ENCODE assay signal across 25 cellular contexts in genomic region chr4:137226221-137226620, GRCh38.
"Had no signal": no experiment of that assay in that cellular context is flagged by ENCODE, and none has a peak within 500 bp of the region (broad histone marks: within the 10 kb centered on the region; RNA-seq: fewer than 3 reads in every experiment).

No MANE protein-coding gene starts in this region.

- H3K9me3 Mint-ChIP-seq: type B pancreatic cell had no signal

- DNase-seq: activated CD4-positive, alpha-beta T cell treated with anti-CD3 and anti-CD28 coated beads for 36 hours; activated CD4-positive, CD25-positive, alpha-beta regulatory T cell; activated effector memory CD4-positive, alpha-beta T cell treated with Interleukin-2 at 50 U/mL for 16 hours; activated naive CD4-positive, alpha-beta T cell treated with Interleukin-2 at 50 U/mL for 16 hours; activated naive CD8-positive, alpha-beta T cell treated with anti-CD3 and anti-CD28 coated beads for 36 hours; activated T-cell treated with anti-CD3 and anti-CD28 coated beads for 4 hours; cerebellar nuclear complex; dorsolateral prefrontal cortex; effector memory CD4-positive, alpha-beta T cell; erythroblast; hippocampal formation; left cardiac atrium; natural killer cell; posterior cingulate gyrus; right cardiac atrium; stimulated activated CD4-positive, alpha-beta T cell treated with anti-CD3 and anti-CD28 coated beads, Interleukin-4, amount 100 ng/mL, for 4 hours; stimulated activated CD8-positive, alpha-beta memory T cell treated with anti-CD3 and anti-CD28 coated beads, Interleukin-4, amount 100 ng/mL, for 48 hours; stimulated activated naive CD8-positive, alpha-beta T cell treated with anti-CD3 and anti-CD28 coated beads, Interleukin-15, amount 100 ng/mL, for 72 hours; substantia nigra; T-helper 1 cell; uterus had no signal

- H3K4me1 Mint-ChIP-seq: activated CD4-positive, alpha-beta T cell treated with anti-CD3 and anti-CD28 coated beads for 36 hours; activated naive CD8-positive, alpha-beta T cell treated with anti-CD3 and anti-CD28 coated beads for 36 hours; brain; natural killer cell; neural progenitor cell; stimulated activated memory B cell treated with anti-CD40 and anti-IgM and Interleukin-4, amounts not matched to agents 10 μg/mL and 1 μg/mL and 100 μg/mL, for 72 hours; stimulated activated naive CD8-positive, alpha-beta T cell treated with anti-CD3 and anti-CD28 coated beads, Interleukin-15, amount 100 ng/mL, for 72 hours had no signal

- H3K27me3 Mint-ChIP-seq: activated CD4-positive, alpha-beta T cell treated with anti-CD3 and anti-CD28 coated beads for 36 hours; activated naive CD8-positive, alpha-beta T cell treated with anti-CD3 and anti-CD28 coated beads for 36 hours; stimulated activated memory B cell treated with anti-CD40 and anti-IgM and Interleukin-4, amounts not matched to agents 10 μg/mL and 1 μg/mL and 100 μg/mL, for 72 hours; stimulated activated naive CD8-positive, alpha-beta T cell treated with anti-CD3 and anti-CD28 coated beads, Interleukin-15, amount 100 ng/mL, for 72 hours; type B pancreatic cell had no signal

- H3K4me3 Mint-ChIP-seq: activated CD4-positive, alpha-beta T cell treated with anti-CD3 and anti-CD28 coated beads for 36 hours; activated naive CD8-positive, alpha-beta T cell treated with anti-CD3 and anti-CD28 coated beads for 36 hours; brain; natural killer cell; neural progenitor cell; stimulated activated memory B cell treated with anti-CD40 and anti-IgM and Interleukin-4, amounts not matched to agents 10 μg/mL and 1 μg/mL and 100 μg/mL, for 72 hours; stimulated activated naive CD8-positive, alpha-beta T cell treated with anti-CD3 and anti-CD28 coated beads, Interleukin-15, amount 100 ng/mL, for 72 hours; type B pancreatic cell had no signal

- H3K36me3 Mint-ChIP-seq: activated naive CD8-positive, alpha-beta T cell treated with anti-CD3 and anti-CD28 coated beads for 36 hours; brain; natural killer cell; neural progenitor cell; stimulated activated memory B cell treated with anti-CD40 and anti-IgM and Interleukin-4, amounts not matched to agents 10 μg/mL and 1 μg/mL and 100 μg/mL, for 72 hours; type B pancreatic cell had no signal

- H3K27ac Mint-ChIP-seq: activated CD4-positive, alpha-beta T cell treated with anti-CD3 and anti-CD28 coated beads for 36 hours; activated naive CD8-positive, alpha-beta T cell treated with anti-CD3 and anti-CD28 coated beads for 36 hours; brain; natural killer cell; neural progenitor cell; stimulated activated memory B cell treated with anti-CD40 and anti-IgM and Interleukin-4, amounts not matched to agents 10 μg/mL and 1 μg/mL and 100 μg/mL, for 72 hours; stimulated activated naive CD8-positive, alpha-beta T cell treated with anti-CD3 and anti-CD28 coated beads, Interleukin-15, amount 100 ng/mL, for 72 hours; type B pancreatic cell had no signal

- ATAC-seq: activated CD4-positive, alpha-beta T cell treated with anti-CD3 and anti-CD28 coated beads for 36 hours; left cardiac atrium; natural killer cell; right cardiac atrium; stimulated activated memory B cell treated with anti-CD40 and anti-IgM and Interleukin-4, amounts not matched to agents 10 μg/mL and 1 μg/mL and 100 μg/mL, for 72 hours; stimulated activated naive CD8-positive, alpha-beta T cell treated with anti-CD3 and anti-CD28 coated beads, Interleukin-15, amount 100 ng/mL, for 72 hours had no signal
